8 cellular contexts compared by ENCODE assay signal in genomic region chr9:133348763-133349573, GRCh38. TPM values are rescaled to one million over a fixed set of nuclear protein-coding genes. Genes with fewer than 3 reads are reported as not detected.
A peak's percentile ranks its signal among the peaks of the same experiment; 100 is the strongest.
DNase-seq lines count a peak whose midpoint lies in the region; TF ChIP-seq lines count a peak whose summit lies in the region.

No MANE protein-coding gene starts in this region.

- peaks cover 13 to 26% of the 10 kb centered on the region in 2 donors for H3K4me1 ChIP-seq in muscle layer of duodenum (ENCODE audit: control insufficient read depth in 1 of 2, insufficient read depth in 2 of 2, low read length in 2 of 2)

- no peaks in the 10 kb centered on the region for H3K27me3 ChIP-seq in muscle layer of duodenum (ENCODE audit: low read depth, low read length)

- CTCF ChIA-PET in AG04449 (lab: Yijun Ruan, JAX) = interaction anchor here (1.2 to 1.7 kb wide), 2 partner anchors 8 to 14 kb away, joined by 3 to 6 read pairs; no protein-coding TSS in a partner anchor

- H3K36me3 ChIP-seq in KOPT-K1 (ENCODE audit: insufficient read depth, low read length) (peaks cover 82% of the 10 kb centered on the region), muscle layer of duodenum (ENCODE audit: control insufficient read depth in 1 of 2, insufficient read depth in 2 of 2, low read length in 2 of 2) (peaks cover 51 to 63% of the 10 kb centered on the region in 2 donors)

- H3K9me3 ChIP-seq in KOPT-K1 (ENCODE audit: insufficient read depth, low read length, poor library complexity, severe bottlenecking) = no peaks in the 10 kb centered on the region
- no peaks in the 10 kb centered on the region for H3K9me3 ChIP-seq in muscle layer of duodenum (ENCODE audit: control insufficient read depth in 1 of 2, low read length in 2 of 2)

- no peak for TF ChIP-seq CTCF in AG04449 (IDR thresholded peaks at IDR 0.05; ENCODE audit: insufficient read depth, low read length, missing control alignments)

- POLR2A ChIA-PET in AG04449 (lab: Yijun Ruan, JAX) = interaction anchor here (0.8 to 2.1 kb wide), 5 partner anchors 11 to 26 kb away, joined by 4 to 14 read pairs (median 8); no protein-coding TSS in a partner anchor

- peak overlapping the region; percentile 92 for H3K27ac ChIP-seq in KOPT-K1 (ENCODE audit: low read depth, low read length, poor library complexity, severe bottlenecking)
- H3K27ac ChIP-seq in cingulate gyrus (ENCODE audit: low read depth, low read length) = peak overlapping the region; percentile 29
- H3K27ac ChIP-seq in muscle layer of duodenum (ENCODE audit: low read length) = peak overlapping the region; percentile 43

- peak overlapping the region; percentile 96 for H3K4me3 ChIP-seq in AG04449 (ENCODE audit: low read depth, low read length)
- H3K4me3 ChIP-seq in muscle layer of duodenum (ENCODE audit: low read depth in 1 of 2, low read length in 2 of 2) = peak overlapping the region; percentile 87 to 89

- DNase-seq in AG04449 (ENCODE audit: low read depth, low spot score) (no peak), occipital lobe (lab: John Stamatoyannopoulos, UW) (no peak), OCI-M1 (lab: John Stamatoyannopoulos, UW) (no peak), NCI-H1694 treated with DMSO at 0.1 percent for 48 hours (lab: John Stamatoyannopoulos, UW) (no peak)
- DNase-seq in stimulated activated CD4-positive, alpha-beta T cell treated with anti-CD3 and anti-CD28 coated beads, Interleukin-4, amount 100 ng/mL, for 4 hours = no peak

RNA-seq across cellular contexts. Expression of gene RPL7A, which starts 0.9 kb away (rescaled TPM):
- 1,058 TPM for total RNA-seq in occipital lobe

RNA-seq across cellular contexts. Expression of gene MED22, which starts 1.0 kb away (rescaled TPM):
- total RNA-seq in occipital lobe = 17.9 TPM

RNA-seq across cellular contexts. Expression of gene SURF1, which starts 7.3 kb away (rescaled TPM):
- total RNA-seq in occipital lobe = 11.1 TPM

RNA-seq across cellular contexts. Expression of gene SURF2, which starts 7.4 kb away (rescaled TPM):
- 9.7 TPM for total RNA-seq in occipital lobe

RNA-seq across cellular contexts. Expression of gene SURF6, which starts 13.0 kb away (rescaled TPM):
- total RNA-seq in occipital lobe = 14.7 TPM

Comparison
In these comparisons a context has a peak if more than half of its experiments do, and no peak if none do; other contexts are left out.
1. H3K27ac ChIP-seq: peak in every context shown above with its lines; median percentile 92 in KOPT-K1; 43 in muscle layer of duodenum; 29 in cingulate gyrus.